Comparison of ENCODE assay signal across 28 cellular contexts in the genomic region with DNA sequence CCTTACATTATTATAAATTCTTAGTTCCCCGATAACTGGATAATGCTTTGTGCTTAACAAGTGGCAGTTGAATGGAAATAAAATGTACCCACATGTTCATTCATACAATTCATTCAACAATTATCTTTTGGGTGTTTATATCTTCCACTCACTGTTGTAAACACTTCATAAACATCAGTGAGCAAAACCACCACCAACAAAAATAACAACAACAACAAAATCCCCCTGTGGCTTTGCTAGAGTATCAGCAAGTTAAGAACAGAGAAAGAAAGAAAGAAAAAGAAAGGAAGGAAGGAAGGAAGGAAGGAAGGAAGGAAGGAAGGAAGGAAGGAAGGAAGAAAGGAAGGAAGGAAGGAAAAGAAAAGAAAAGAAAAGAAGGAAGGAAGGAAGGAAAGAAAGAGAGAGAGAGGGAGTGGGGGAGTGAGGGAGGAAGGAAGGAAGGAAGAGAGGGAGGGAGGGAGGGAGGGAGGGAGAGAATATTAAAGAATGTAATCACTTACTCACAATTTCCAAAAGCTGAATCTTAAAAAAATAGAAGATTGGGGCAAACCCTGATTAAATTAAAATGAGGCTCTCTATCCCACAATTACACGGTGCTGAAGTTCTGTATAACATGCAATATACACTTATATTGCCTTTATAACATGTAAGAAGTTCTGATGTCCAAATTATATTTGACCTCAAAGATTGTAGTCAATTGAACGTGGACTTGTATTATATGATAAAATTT.
"Had no signal": no experiment of that assay in that cellular context is flagged by ENCODE, and none has a peak within 500 bp of the region (broad histone marks: within the 10 kb centered on the region; RNA-seq: fewer than 3 reads in every experiment).

No MANE protein-coding gene starts in this region.

- H3K9me3 ChIP-seq: neutrophil, ovary, psoas muscle, suprapubic skin, testis, tibial artery, transverse colon, upper lobe of right lung, uterus had no signal

- H3K79me2 ChIP-seq: parathyroid adenoma had no signal

- H3K36me3 ChIP-seq: neutrophil, ovary, spleen, suprapubic skin, tibial artery, transverse colon, upper lobe of right lung, uterus had no signal

- H3K4me1 ChIP-seq: parathyroid adenoma, psoas muscle, spleen, suprapubic skin, testis, tibial artery, transverse colon, upper lobe of right lung, uterus had no signal

- ATAC-seq: naive thymus-derived CD4-positive, alpha-beta T cell; natural killer cell; psoas muscle; right cardiac atrium; sciatic nerve; stimulated activated memory B cell treated with anti-CD40 and anti-IgM and Interleukin-4, amounts not matched to agents 10 μg/mL and 1 μg/mL and 100 μg/mL, for 72 hours; stimulated activated naive CD8-positive, alpha-beta T cell treated with anti-CD3 and anti-CD28 coated beads, Interleukin-15, amount 100 ng/mL, for 72 hours; stimulated activated naive CD8-positive, alpha-beta T cell treated with anti-CD3 and anti-CD28 coated beads, Interleukin-15, Interleukin-2, amounts not matched to agents 100 U/mL and 50 U/mL, for 24 hours; upper lobe of right lung had no signal

- H3K27ac ChIP-seq: neutrophil, ovary, parathyroid adenoma, psoas muscle, skin epidermis, spleen, suprapubic skin, testis, tibial artery, transverse colon, upper lobe of right lung, uterus had no signal

- H3K9ac ChIP-seq: parathyroid adenoma had no signal

- H3K4me2 ChIP-seq: smooth muscle cell had no signal

- H2AFZ ChIP-seq: parathyroid adenoma had no signal

- DNase-seq: naive thymus-derived CD4-positive, alpha-beta T cell; natural killer cell; ovary; posterior cingulate gyrus; psoas muscle; right cardiac atrium; spleen; stimulated activated CD4-positive, alpha-beta T cell treated with anti-CD3 and anti-CD28 coated beads, Interleukin-12 subunit alpha, Interleukin-12 subunit beta, amount 100 ng/mL, for 4 hours; stimulated activated CD4-positive, alpha-beta T cell treated with anti-CD3 and anti-CD28 coated beads, Interleukin-1b, Interleukin-23, amount 100 ng/mL, for 48 hours; stimulated activated CD4-positive, alpha-beta T cell treated with anti-CD3 and anti-CD28 coated beads, Interleukin-4, amount 100 ng/mL, for 1 hour; stimulated activated CD4-positive, alpha-beta T cell treated with anti-CD3 and anti-CD28 coated beads, Interleukin-4, amount 100 ng/mL, for 4 hours; stimulated activated CD8-positive, alpha-beta memory T cell treated with anti-CD3 and anti-CD28 coated beads, Interleukin-4, amount 100 ng/mL, for 48 hours; stimulated activated naive CD4-positive, alpha-beta T cell; stimulated activated naive CD8-positive, alpha-beta T cell treated with anti-CD3 and anti-CD28 coated beads, Interleukin-15, amount 100 ng/mL, for 72 hours; stimulated activated naive CD8-positive, alpha-beta T cell treated with anti-CD3 and anti-CD28 coated beads, Interleukin-15, Interleukin-2, amounts not matched to agents 100 U/mL and 50 U/mL, for 24 hours; substantia nigra; testis; tibial artery; transverse colon; upper lobe of right lung; uterus had no signal

- H3K4me3 ChIP-seq: ovary, psoas muscle, skin epidermis, smooth muscle cell, spleen, suprapubic skin, testis, tibial artery, transverse colon, upper lobe of right lung, uterus had no signal

- H3K27me3 ChIP-seq: neutrophil, ovary, spleen, suprapubic skin, testis, tibial artery, transverse colon, upper lobe of right lung, uterus had no signal
